ENCODE assay signal across 29 cellular contexts in genomic region chr5:35081134-35081533, GRCh38. TPM values are rescaled to one million over a fixed set of nuclear protein-coding genes. Genes with fewer than 3 reads are reported as not detected.
"Had no signal": no experiment of that assay in that cellular context is flagged by ENCODE, and none has a peak within 500 bp of the region (broad histone marks: within the 10 kb centered on the region; RNA-seq: fewer than 3 reads in every experiment).

No MANE protein-coding gene starts in this region.

- H3K27me3 ChIP-seq: stomach, suprapubic skin, testis, thyroid gland, tibial artery, tibial nerve, transverse colon, upper lobe of left lung, upper lobe of right lung, uterus, vagina had no signal

- H3K9me3 ChIP-seq: stomach, suprapubic skin, testis, thoracic aorta, thyroid gland, tibial artery, transverse colon, upper lobe of left lung, upper lobe of right lung, uterus, vagina had no signal

- H3K4me1 ChIP-seq: stomach, suprapubic skin, testis, thyroid gland, tibial artery, tibial nerve, transverse colon, upper lobe of left lung, upper lobe of right lung, uterus, vagina had no signal

- H3K27ac ChIP-seq: stomach, suprapubic skin, testis, thoracic aorta, thyroid gland, tibial artery, tibial nerve, transverse colon, upper lobe of left lung, upper lobe of right lung, uterus, vagina had no signal

- ATAC-seq: stimulated activated memory B cell treated with anti-CD40 and anti-IgM and Interleukin-4, amounts not matched to agents 10 μg/mL and 1 μg/mL and 100 μg/mL, for 72 hours; stimulated activated naive B cell treated with anti-CD40 and anti-IgM and Interleukin-4, amounts not matched to agents 10 μg/mL and 1 μg/mL and 100 μg/mL, for 72 hours; stimulated activated naive CD8-positive, alpha-beta T cell treated with anti-CD3 and anti-CD28 coated beads, Interleukin-15, amount 100 ng/mL, for 72 hours; stimulated activated naive CD8-positive, alpha-beta T cell treated with anti-CD3 and anti-CD28 coated beads, Interleukin-15, Interleukin-2, amounts not matched to agents 100 U/mL and 50 U/mL, for 24 hours; upper lobe of right lung had no signal

- DNase-seq: stimulated activated CD4-positive, alpha-beta T cell treated with anti-CD3 and anti-CD28 coated beads, Interleukin-2, amount 100 ng/mL, for 48 hours; stimulated activated CD4-positive, alpha-beta T cell treated with anti-CD3 and anti-CD28 coated beads, Interleukin-4, amount 100 ng/mL, for 1 hour; stimulated activated CD4-positive, alpha-beta T cell treated with anti-CD3 and anti-CD28 coated beads, Interleukin-4, amount 100 ng/mL, for 24 hours; stimulated activated CD4-positive, alpha-beta T cell treated with anti-CD3 and anti-CD28 coated beads, Interleukin-4, amount 100 ng/mL, for 4 hours; stimulated activated CD8-positive, alpha-beta memory T cell treated with anti-CD3 and anti-CD28 coated beads, Interleukin-4, amount 100 ng/mL, for 48 hours; stimulated activated naive B cell treated with anti-CD40 and anti-IgM and Interleukin-4, amounts not matched to agents 10 μg/mL and 1 μg/mL and 100 μg/mL, for 72 hours; stimulated activated naive CD4-positive, alpha-beta T cell; stimulated activated naive CD4-positive, alpha-beta T cell treated with Interleukin-2 at 50 U/mL for 16 hours; stimulated activated naive CD8-positive, alpha-beta T cell treated with anti-CD3 and anti-CD28 coated beads, Interleukin-15, amount 100 ng/mL, for 72 hours; stimulated activated naive CD8-positive, alpha-beta T cell treated with anti-CD3 and anti-CD28 coated beads, Interleukin-15, Interleukin-2, amounts not matched to agents 100 U/mL and 50 U/mL, for 24 hours; stomach; substantia nigra; testis; thyroid gland; tibial artery; transverse colon; trophoblast cell; upper lobe of left lung; upper lobe of right lung; uterus had no signal

- H3K36me3 ChIP-seq: suprapubic skin, thoracic aorta, thyroid gland, tibial artery, tibial nerve, transverse colon, upper lobe of left lung, upper lobe of right lung, uterus, vagina had no signal

- H3K4me3 ChIP-seq: stomach, suprapubic skin, testis, thoracic aorta, thyroid gland, tibial artery, tibial nerve, transverse colon, upper lobe of left lung, upper lobe of right lung, uterus, vagina had no signal

RNA-seq across cellular contexts. Expression of gene AGXT2, which starts 33.4 kb away (rescaled TPM):
- total RNA-seq: subcutaneous adipose tissue, suprapubic skin, temporal lobe, testis, thoracic aorta, thyroid gland, tibial nerve, transverse colon, upper lobe of left lung, upper lobe of right lung, ureter, urinary bladder, uterus, vagina had no signal
- polyA plus RNA-seq: stomach had no signal
